Comparison of ENCODE assay signal across 19 cellular contexts in genomic region chr2:65030481-65030880, GRCh38. TPM values are rescaled to one million over a fixed set of nuclear protein-coding genes. Genes with fewer than 3 reads are reported as not detected.
A peak's percentile ranks its signal among the peaks of the same experiment; 100 is the strongest.
DNase-seq lines count a peak whose midpoint lies in the region; ATAC-seq, FAIRE-seq and TF ChIP-seq lines count a peak whose summit lies in the region.
"Had no signal": no experiment of that assay in that cellular context is flagged by ENCODE, and none has a peak within 500 bp of the region (broad histone marks: within the 10 kb centered on the region; RNA-seq: fewer than 3 reads in every experiment).

No MANE protein-coding gene starts in this region.

- peak; percentile 23 for ATAC-seq in GM19324 (IDR thresholded peaks at IDR 0.05; ENCODE audit: low FRiP score, unreplicated experiment)
- peak; percentile 52 for ATAC-seq in mucosa of descending colon
- ATAC-seq in HG02610 (IDR thresholded peaks at IDR 0.05; ENCODE audit: unreplicated experiment): no peak

- H3K9me3 ChIP-seq in DOHH2 (ENCODE audit: control insufficient read depth, insufficient read depth, low read length): no peaks in the 10 kb centered on the region
- H3K9me3 ChIP-seq in OCI-LY3 (ENCODE audit: insufficient read depth, low read length): no peaks in the 10 kb centered on the region
- H3K9me3 ChIP-seq in mucosa of descending colon: no peaks in the 10 kb centered on the region
- no peaks in the 10 kb centered on the region for H3K9me3 ChIP-seq in WERI-Rb-1 (ENCODE audit: severe bottlenecking)
- H3K9me3 ChIP-seq: SJSA1 had no signal

- H3K27ac ChIP-seq in DOHH2 (ENCODE audit: low read depth, low read length) (peak overlapping the region; percentile 99), OCI-LY3 (ENCODE audit: low read length) (peak overlapping the region; percentile 53), WERI-Rb-1 (no peak overlapping the region)
- H3K27ac ChIP-seq: SJSA1 had no signal

- H3K36me3 ChIP-seq in DOHH2 (ENCODE audit: control insufficient read depth, low read length): peaks cover 37% of the 10 kb centered on the region
- no peaks in the 10 kb centered on the region for H3K36me3 ChIP-seq in OCI-LY3 (replicated peaks; ENCODE audit: low read depth, low read length)
- H3K36me3 ChIP-seq in mucosa of descending colon (ENCODE audit: low read depth): no peaks in the 10 kb centered on the region
- peaks cover 3% of the 10 kb centered on the region; the same call in 1 of the 2 replicates for H3K36me3 ChIP-seq in WERI-Rb-1
- H3K36me3 ChIP-seq: SJSA1 had no signal

- peaks cover 68% of the 10 kb centered on the region for H3K79me2 ChIP-seq in DOHH2 (ENCODE audit: control insufficient read depth, low read length)
- H3K79me2 ChIP-seq in OCI-LY3 (ENCODE audit: low read length): no peaks in the 10 kb centered on the region

- intact Hi-C loops in mucosa of descending colon (cut with DNase I, micrococcal nuclease): no loop called here

- peak in 1 of 3 donors; percentile 48 for DNase-seq in mucosa of descending colon
- no peak for DNase-seq in WERI-Rb-1
- DNase-seq in urothelium cell line (ENCODE audit: low spot score): no peak
- DNase-seq in SW480 (ENCODE audit: low spot score): no peak
- DNase-seq: activated CD4-positive, alpha-beta memory T cell treated with anti-CD3 and anti-CD28 coated beads for 36 hours; activated T-cell treated with anti-CD3 and anti-CD28 coated beads, Interleukin-2, amount 50 U/mL, for 48 hours; amygdala; cerebellar nuclear complex; NCI-H1092 treated with DMSO at 0.1 percent for 48 hours; stimulated activated CD4-positive, alpha-beta T cell treated with anti-CD3 and anti-CD28 coated beads, Interleukin-15, amount 100 ng/mL, for 24 hours; substantia nigra had no signal

- H3F3A ChIP-seq in DOHH2 (ENCODE audit: control insufficient read depth, insufficient read depth): peaks cover 55% of the 10 kb centered on the region

- H3K9me2 ChIP-seq in DOHH2 (replicated peaks; ENCODE audit: control insufficient read depth, low read length): no peaks in the 10 kb centered on the region

- no peak for FAIRE-seq in urothelium cell line (lab: Jason Lieb, UNC)
- FAIRE-seq: endothelial cell of umbilical vein, HepG2 had no signal

- H3K4me2 ChIP-seq in DOHH2 (ENCODE audit: low read length) (peak overlapping the region; percentile 99), OCI-LY3 (ENCODE audit: low read length) (peak overlapping the region; percentile 70)

- H3K9ac ChIP-seq in OCI-LY3 (ENCODE audit: low read length): no peak overlapping the region

- TF ChIP-seq CTCF in DOHH2 (IDR thresholded peaks at IDR 0.05; ENCODE audit: low read depth, low read length, poor library complexity, severe bottlenecking) (no peak), OCI-LY3 (IDR thresholded peaks at IDR 0.05; ENCODE audit: low read depth, low read length) (no peak), mucosa of descending colon (IDR thresholded peaks at IDR 0.05) (no peak), WERI-Rb-1 (IDR thresholded peaks at IDR 0.05; ENCODE audit: low read depth, low read length) (no peak)

- H3K4me3 ChIP-seq in DOHH2 (ENCODE audit: low read length): peak overlapping the region; percentile 89
- peak overlapping the region; percentile 44 for H3K4me3 ChIP-seq in OCI-LY3 (ENCODE audit: low read length)
- no peak overlapping the region for H3K4me3 ChIP-seq in mucosa of descending colon
- no peak overlapping the region for H3K4me3 ChIP-seq in WERI-Rb-1 (ENCODE audit: low read depth, low read length)
- H3K4me3 ChIP-seq: lung, SJSA1 had no signal

- no peak overlapping the region for H2AFZ ChIP-seq in OCI-LY3 (ENCODE audit: low read depth, low read length)

- H3K4me1 ChIP-seq in DOHH2 (ENCODE audit: control insufficient read depth, low read length) (peaks cover 82% of the 10 kb centered on the region), OCI-LY3 (ENCODE audit: low read length) (peaks cover 67% of the 10 kb centered on the region), mucosa of descending colon (ENCODE audit: low read depth) (peaks cover 35% of the 10 kb centered on the region)
- H3K4me1 ChIP-seq: SJSA1 had no signal

- H3K27me3 ChIP-seq in DOHH2 (ENCODE audit: control insufficient read depth, low read length) (no peaks in the 10 kb centered on the region), OCI-LY3 (ENCODE audit: low read depth, low read length) (no peaks in the 10 kb centered on the region), WERI-Rb-1 (ENCODE audit: insufficient read depth, low read depth, severe bottlenecking) (no peaks in the 10 kb centered on the region)
- H3K27me3 ChIP-seq: SJSA1 had no signal

- no peaks in the 10 kb centered on the region for H4K20me1 ChIP-seq in DOHH2 (ENCODE audit: control insufficient read depth, insufficient read depth, low read depth, low read length)
- H4K20me1 ChIP-seq in OCI-LY3 (ENCODE audit: insufficient read depth, low read length): no peaks in the 10 kb centered on the region

RNA-seq across cellular contexts. Expression of gene CEP68, which starts 25.7 kb away (rescaled TPM):
- total RNA-seq in mucosa of descending colon: 10 to 100 TPM in 2 of 3 donors, 1 to 10 TPM in 1; 8.9 to 30.9 (median 13.2) TPM

RNA-seq across cellular contexts. Expression of gene SLC1A4, which starts 41.3 kb away (rescaled TPM):
- 10 to 100 TPM in 1 of 3 donors, 1 to 10 TPM in 2; 8.2 to 14.7 (median 8.4) TPM for total RNA-seq in mucosa of descending colon

Comparison
In these comparisons a context has a peak if more than half of its experiments do, and no peak if none do; other contexts are left out.
1. H3K4me3 ChIP-seq: peak in DOHH2 (single experiment) and OCI-LY3 (single experiment); none in mucosa of descending colon (single experiment) and WERI-Rb-1 (single experiment).